In the genomic region with DNA sequence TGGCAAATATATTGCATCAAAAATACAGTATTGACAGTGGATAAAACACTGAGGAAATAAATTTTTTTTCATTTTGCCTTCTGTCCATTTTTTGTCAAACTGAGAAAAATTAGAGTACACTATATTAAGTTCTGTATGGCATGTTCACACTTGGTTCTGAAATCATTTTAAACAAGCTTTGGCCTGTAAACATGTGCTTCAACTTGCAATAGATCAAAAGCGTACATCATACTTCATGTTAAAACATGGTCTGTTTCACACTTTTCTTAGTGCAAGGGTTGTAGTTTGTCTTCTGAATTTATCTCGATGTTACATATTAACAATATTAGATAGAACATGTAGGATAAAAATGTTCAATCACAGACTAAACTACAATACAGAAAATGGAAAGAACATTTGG, we compare ENCODE assay signal across 25 cellular contexts.
"Had no signal": no experiment of that assay in that cellular context is flagged by ENCODE, and none has a peak within 500 bp of the region (broad histone marks: within the 10 kb centered on the region; RNA-seq: fewer than 3 reads in every experiment).

No MANE protein-coding gene starts in this region.

- ATAC-seq: esophagus mucosa; left ventricle myocardium superior; natural killer cell treated with Interleukin-12 subunit alpha and Interleukin-12 subunit beta and Interleukin-15 and Interleukin-18, amount 100 ng/mL, for 72 hours; right cardiac atrium had no signal

- H3K9me3 Mint-ChIP-seq: activated B cell treated with CpG ODN at 0.5 μM for 24 hours; activated CD4-positive, alpha-beta memory T cell treated with anti-CD3 and anti-CD28 coated beads for 36 hours; brain; natural killer cell treated with Interleukin-12 subunit alpha and Interleukin-12 subunit beta and Interleukin-15 and Interleukin-18, amount 100 ng/mL, for 72 hours; stimulated activated naive CD8-positive, alpha-beta T cell treated with anti-CD3 and anti-CD28 coated beads, Interleukin-15, Interleukin-2, amounts not matched to agents 100 ng/mL and 50 ng/mL, for 24 hours had no signal

- DNase-seq: activated B cell treated with CpG ODN at 0.5 μM for 24 hours; activated CD4-positive, alpha-beta memory T cell treated with anti-CD3 and anti-CD28 coated beads for 36 hours; activated CD4-positive, alpha-beta T cell treated with anti-CD3 and anti-CD28 coated beads for 48 hours; activated effector memory CD4-positive, alpha-beta T cell treated with Interleukin-2 at 50 U/mL for 16 hours; activated naive CD4-positive, alpha-beta T cell treated with anti-CD3 and anti-CD28 coated beads, Interleukin-2, amount 50 U/mL, for 16 hours; activated T-cell treated with anti-CD3 and anti-CD28 coated beads, Interleukin-2, amount 50 U/mL, for 48 hours; aorta; central memory CD4-positive, alpha-beta T cell; dermis blood vessel endothelial cell; effector CD8-positive, alpha-beta T cell; glutamatergic neuron; hippocampal formation; left ventricle myocardium superior; right cardiac atrium; stimulated activated CD4-positive, alpha-beta T cell treated with anti-CD3 and anti-CD28 coated beads, Interleukin-1b, Interleukin-23, amount 100 ng/mL, for 48 hours; substantia nigra; T-helper 1 cell; T-helper 9 cell; thyroid gland had no signal

- H3K9me3 ChIP-seq: neutrophil, thyroid gland had no signal

- H3K4me3 Mint-ChIP-seq: activated B cell treated with CpG ODN at 0.5 μM for 24 hours; activated CD4-positive, alpha-beta memory T cell treated with anti-CD3 and anti-CD28 coated beads for 36 hours; brain; natural killer cell treated with Interleukin-12 subunit alpha and Interleukin-12 subunit beta and Interleukin-15 and Interleukin-18, amount 100 ng/mL, for 72 hours; stimulated activated naive CD8-positive, alpha-beta T cell treated with anti-CD3 and anti-CD28 coated beads, Interleukin-15, Interleukin-2, amounts not matched to agents 100 ng/mL and 50 ng/mL, for 24 hours had no signal

- H2AFZ ChIP-seq: parathyroid adenoma had no signal

- H3K27me3 Mint-ChIP-seq: activated B cell treated with CpG ODN at 0.5 μM for 24 hours; activated CD4-positive, alpha-beta memory T cell treated with anti-CD3 and anti-CD28 coated beads for 36 hours; brain; natural killer cell treated with Interleukin-12 subunit alpha and Interleukin-12 subunit beta and Interleukin-15 and Interleukin-18, amount 100 ng/mL, for 72 hours; stimulated activated naive CD8-positive, alpha-beta T cell treated with anti-CD3 and anti-CD28 coated beads, Interleukin-15, Interleukin-2, amounts not matched to agents 100 ng/mL and 50 ng/mL, for 24 hours had no signal

- H3K4me1 ChIP-seq: parathyroid adenoma, thyroid gland had no signal

- H3K27ac Mint-ChIP-seq: activated CD4-positive, alpha-beta memory T cell treated with anti-CD3 and anti-CD28 coated beads for 36 hours; natural killer cell treated with Interleukin-12 subunit alpha and Interleukin-12 subunit beta and Interleukin-15 and Interleukin-18, amount 100 ng/mL, for 72 hours; stimulated activated naive CD8-positive, alpha-beta T cell treated with anti-CD3 and anti-CD28 coated beads, Interleukin-15, Interleukin-2, amounts not matched to agents 100 ng/mL and 50 ng/mL, for 24 hours had no signal

- H3K27ac ChIP-seq: neutrophil, parathyroid adenoma, thyroid gland had no signal

- H3K36me3 Mint-ChIP-seq: natural killer cell treated with Interleukin-12 subunit alpha and Interleukin-12 subunit beta and Interleukin-15 and Interleukin-18, amount 100 ng/mL, for 72 hours had no signal

- H3K27me3 ChIP-seq: neutrophil, thyroid gland had no signal

- H3K79me2 ChIP-seq: parathyroid adenoma had no signal

- H3K4me3 ChIP-seq: thyroid gland had no signal
